In the genomic region with DNA sequence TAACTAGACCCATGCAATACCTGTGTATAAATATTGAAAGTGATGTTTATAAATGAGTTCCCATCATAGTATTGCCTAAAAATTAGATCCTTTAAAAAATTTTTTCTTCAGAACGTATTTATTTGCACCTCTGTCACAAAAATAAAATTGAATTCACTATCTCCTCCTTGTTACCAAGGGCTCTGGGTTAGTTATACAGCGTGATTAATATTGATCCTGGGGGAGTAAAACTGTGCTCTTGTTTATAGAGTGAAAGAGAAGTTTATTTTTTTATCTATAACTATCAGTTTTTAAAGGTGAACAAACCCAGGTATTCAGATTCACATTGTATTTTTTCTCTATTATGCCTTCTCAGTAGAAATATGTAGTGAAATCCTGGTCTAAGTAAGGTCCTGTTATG, we compare ENCODE assay signal across 22 cellular contexts.
DNase-seq lines count a peak whose midpoint lies in the region; ATAC-seq and TF ChIP-seq lines count a peak whose summit lies in the region.
"Had no signal": no experiment of that assay in that cellular context is flagged by ENCODE, and none has a peak within 500 bp of the region (broad histone marks: within the 10 kb centered on the region; RNA-seq: fewer than 3 reads in every experiment).

No MANE protein-coding gene starts in this region.

- BruUV-seq in Calu3 (replicated peaks; lab: Mats Ljungman, UMichigan) = no TSS peak

- no peaks in the 10 kb centered on the region for H3K36me3 ChIP-seq in right lobe of liver
- H3K36me3 ChIP-seq: BLaER1 treated with 17β-estradiol and CSF1 and Interleukin-3, amounts not matched to agents 10 nM and 100 nM had no signal

- H3K27ac Mint-ChIP-seq in Calu3 (ENCODE audit: unreplicated experiment) = peak overlapping the region; percentile 57
- H3K27ac Mint-ChIP-seq: B cell; CD4-positive, alpha-beta T cell; CD8-positive, alpha-beta T cell had no signal

- H3K9me3 Mint-ChIP-seq in Calu3 (ENCODE audit: low read depth, unreplicated experiment) = peaks cover 3% of the 10 kb centered on the region

- peak overlapping the region in 2 of 3 donors; percentile 48 to 74 for H3K27ac ChIP-seq in right lobe of liver
- H3K27ac ChIP-seq: 22Rv1; A549; BLaER1 treated with 17β-estradiol and CSF1 and Interleukin-3, amounts not matched to agents 10 nM and 100 nM; C4-2B had no signal

- H3K4me1 ChIP-seq in right lobe of liver = peaks cover 0 to 18% (median 2%) of the 10 kb centered on the region in 4 donors
- H3K4me1 ChIP-seq: A549; BLaER1 treated with 17β-estradiol and CSF1 and Interleukin-3, amounts not matched to agents 10 nM and 100 nM; Caco-2 had no signal

- intact Hi-C loops in Calu3 (cut with micrococcal nuclease; ENCODE audit: unreplicated experiment) (no loop called here), right lobe of liver (cut with DNase I) (no loop called here)

- H3K4me1 Mint-ChIP-seq in Calu3 (ENCODE audit: low read depth, unreplicated experiment) = peaks cover 21% of the 10 kb centered on the region
- H3K4me1 Mint-ChIP-seq: B cell had no signal

- no peak for TF ChIP-seq POLR2A in right lobe of liver (IDR thresholded peaks at IDR 0.05)

- CTCF ChIA-PET in Calu3 (lab: Charles Lee) = no interaction called here

- no peaks in the 10 kb centered on the region for H3K27me3 ChIP-seq in right lobe of liver
- H3K27me3 ChIP-seq: BLaER1 treated with 17β-estradiol and CSF1 and Interleukin-3, amounts not matched to agents 10 nM and 100 nM had no signal

- H3K4me3 ChIP-seq in right lobe of liver = peak overlapping the region in 2 of 3 donors; percentile 0 to 13
- H3K4me3 ChIP-seq: A549; BLaER1 treated with 17β-estradiol and CSF1 and Interleukin-3, amounts not matched to agents 10 nM and 100 nM; GM12878 had no signal

- H3K27me3 Mint-ChIP-seq in Calu3 (ENCODE audit: unreplicated experiment) = no peaks in the 10 kb centered on the region
- H3K27me3 Mint-ChIP-seq: B cell; CD4-positive, alpha-beta T cell had no signal

- H3K4me3 Mint-ChIP-seq in Calu3 (ENCODE audit: low read depth, unreplicated experiment) = peak overlapping the region; percentile 41
- H3K4me3 Mint-ChIP-seq: B cell; CD4-positive, alpha-beta T cell; CD8-positive, alpha-beta T cell had no signal

- peak; percentile 41 for ATAC-seq in left lobe of liver
- peak; percentile 40 to 61 (median 53) for ATAC-seq in right lobe of liver
- ATAC-seq: A549; CD8-positive, alpha-beta T cell; GM12878 had no signal

- H3K9me3 ChIP-seq in right lobe of liver = no peaks in the 10 kb centered on the region
- H3K9me3 ChIP-seq: A549; BLaER1 treated with 17β-estradiol and CSF1 and Interleukin-3, amounts not matched to agents 10 nM and 100 nM; Caco-2 had no signal

- H3K36me3 Mint-ChIP-seq in Calu3 (ENCODE audit: insufficient read depth, unreplicated experiment) = no peaks in the 10 kb centered on the region
- H3K36me3 Mint-ChIP-seq: CD8-positive, alpha-beta T cell had no signal

- no peak for DNase-seq in Calu3
- no peak for DNase-seq in left lobe of liver (ENCODE audit: low spot score)
- DNase-seq in right lobe of liver = no peak
- no peak for DNase-seq in NCI-H187 treated with DMSO at 0.1 percent for 48 hours (lab: John Stamatoyannopoulos, UW)
- no peak for DNase-seq in HT-29 (ENCODE audit: low spot score)
- DNase-seq: AML-193; Caco-2; CD4-positive, alpha-beta T cell; CD8-positive, alpha-beta T cell; DMS 273 treated with DMSO at 0.1 percent for 48 hours; DMS153; DMS53; DMS79; DND-41; EL; GDM1 had no signal

- WGBS in right lobe of liver (ENCODE audit: insufficient coverage, low coverage, low lambda C conversion rate, missing lambda C conversion rate) = 21% methylated on average over 2 of the region's 2 CpGs

- TF ChIP-seq CTCF in Calu3 (IDR thresholded peaks at IDR 0.05; ENCODE audit: unreplicated experiment) (no peak), right lobe of liver (IDR thresholded peaks at IDR 0.05) (no peak)
